11 cellular contexts compared by ENCODE assay signal in genomic region chr2:147649288-147649687, GRCh38.
"Had no signal": no experiment of that assay in that cellular context is flagged by ENCODE, and none has a peak within 500 bp of the region (broad histone marks: within the 10 kb centered on the region; RNA-seq: fewer than 3 reads in every experiment).

No MANE protein-coding gene starts in this region.

- ATAC-seq: effector memory CD8-positive, alpha-beta T cell; naive thymus-derived CD4-positive, alpha-beta T cell; stimulated activated naive B cell treated with anti-CD40 and anti-IgM and Interleukin-4, amounts not matched to agents 10 μg/mL and 1 μg/mL and 100 μg/mL, for 72 hours had no signal

- H3K27me3 ChIP-seq: thyroid gland had no signal

- H3K4me1 ChIP-seq: thyroid gland had no signal

- DNase-seq: activated B cell treated with CpG ODN at 0.5 μM for 24 hours; activated CD4-positive, alpha-beta memory T cell treated with anti-CD3 and anti-CD28 coated beads for 36 hours; activated CD4-positive, alpha-beta T cell treated with anti-CD3 and anti-CD28 coated beads for 4 hours; activated T-cell treated with anti-CD3 and anti-CD28 coated beads for 4 hours; dermis blood vessel endothelial cell; effector memory CD8-positive, alpha-beta T cell; naive thymus-derived CD4-positive, alpha-beta T cell; nucleus accumbens; retina; stimulated activated naive B cell treated with anti-CD40 and anti-IgM and Interleukin-4, amounts not matched to agents 10 μg/mL and 1 μg/mL and 100 μg/mL, for 72 hours had no signal

- H3K36me3 ChIP-seq: thyroid gland had no signal

- H3K9me3 ChIP-seq: thyroid gland had no signal

- H3K27ac ChIP-seq: thyroid gland had no signal

- H3K4me3 ChIP-seq: thyroid gland had no signal
